In the genomic region with DNA sequence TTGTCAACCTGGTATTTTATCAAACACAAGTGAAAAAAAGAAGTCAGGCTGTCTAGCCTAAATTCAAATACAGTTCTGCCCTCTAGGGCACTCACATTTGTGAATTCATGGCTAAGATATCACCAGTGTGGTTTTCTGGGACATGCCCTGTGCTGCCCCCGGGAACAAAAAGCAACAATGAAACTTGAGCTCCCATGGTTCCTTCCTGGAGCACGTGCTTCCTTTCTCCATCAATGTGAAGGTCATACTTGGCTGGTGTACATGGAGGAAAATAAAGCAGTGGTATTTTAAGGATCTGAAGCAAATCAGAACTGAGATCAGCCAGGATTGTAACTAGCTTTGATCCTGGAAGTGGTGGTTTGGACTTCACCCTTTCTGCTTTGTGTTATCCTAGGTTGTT, we compare ENCODE assay signal across 29 cellular contexts.
A peak's percentile ranks its signal among the peaks of the same experiment; 100 is the strongest.
DNase-seq lines count a peak whose midpoint lies in the region; ATAC-seq, FAIRE-seq and TF ChIP-seq lines count a peak whose summit lies in the region.
"Had no signal": no experiment of that assay in that cellular context is flagged by ENCODE, and none has a peak within 500 bp of the region (broad histone marks: within the 10 kb centered on the region; RNA-seq: fewer than 3 reads in every experiment).

No MANE protein-coding gene starts in this region.

- no CpG with 5 or more reads among the region's 2 CpGs for WGBS in IMR-90 (ENCODE audit: extremely low coverage in 2 of 2, insufficient read length in 1 of 2), 2 experiments
- WGBS in spleen, 5 donors: 13 to 32% (median 28%) methylated on average over 2 of the region's 2 CpGs

- no peak overlapping the region for H3K23ac ChIP-seq in IMR-90 (ENCODE audit: low read depth, low read length)

- in situ Hi-C loops in IMR-90 (cut with MboI; ENCODE audit: low sequenced_read_pairs): no loop called here

- no peaks in the 10 kb centered on the region for H3K27me3 ChIP-seq in IMR-90 (ENCODE audit: control insufficient read depth, insufficient read depth, low read length)
- no peaks in the 10 kb centered on the region for H3K27me3 ChIP-seq in astrocyte (ENCODE audit: insufficient read depth, low read length)
- no peaks in the 10 kb centered on the region for H3K27me3 ChIP-seq in osteoblast (ENCODE audit: insufficient read depth, low read length)
- H3K27me3 ChIP-seq in spleen (replicated peaks in 1 of 7): peaks cover 0 to 6% (median 0%) of the 10 kb centered on the region in 7 donors
- H3K27me3 ChIP-seq: neutrophil, upper lobe of right lung had no signal

- H4K8ac ChIP-seq in IMR-90 (ENCODE audit: low read depth in 2 of 2, low read length in 2 of 2): peak overlapping the region; percentile 7 to 8; a peak in 1 of 4 replicates

- no peak overlapping the region for H2AK5ac ChIP-seq in IMR-90 (ENCODE audit: low read depth, low read length)

- H3K18ac ChIP-seq in IMR-90 (ENCODE audit: low read depth, low read length): peak overlapping the region; percentile 30; the same call in 1 of the 2 replicates

- 0 out of 3 replicates have a peak overlapping the region, but pooled peaks have one; percentile 22 for H2BK15ac ChIP-seq in IMR-90 (ENCODE audit: low read depth, low read length)

- no peak overlapping the region for H2AK9ac ChIP-seq in IMR-90 (replicated peaks; ENCODE audit: low read depth, low read length, poor library complexity)

- no peak overlapping the region for H4K91ac ChIP-seq in IMR-90 (ENCODE audit: insufficient read depth, low read depth, low read length)

- FAIRE-seq in astrocyte (lab: Jason Lieb, UNC): no peak
- FAIRE-seq: frontal cortex, GM12878, small intestine had no signal

- no peak overlapping the region for H2BK20ac ChIP-seq in IMR-90 (ENCODE audit: low read depth, low read length)

- H3K79me2 ChIP-seq in astrocyte (ENCODE audit: insufficient read depth, low read length) (no peaks in the 10 kb centered on the region), osteoblast (ENCODE audit: insufficient read depth, low read length) (no peaks in the 10 kb centered on the region)

- H3K9ac ChIP-seq in IMR-90 (ENCODE audit: low read depth, low read length): no peak overlapping the region
- H3K9ac ChIP-seq in astrocyte (ENCODE audit: low read length): no peak overlapping the region
- H3K9ac ChIP-seq: KMS-11 had no signal

- no peak for TF ChIP-seq POLR2A in IMR-90 (IDR thresholded peaks at IDR 0.05; ENCODE audit: low read depth, low read length)
- no peak for TF ChIP-seq POLR2A in spleen (IDR thresholded peaks at IDR 0.05)

- CTCF ChIA-PET in IMR-90 (lab: Yijun Ruan, JAX): no interaction called here

- H3K4me2 ChIP-seq in IMR-90 (ENCODE audit: low read depth, low read length) (no peak overlapping the region), astrocyte (ENCODE audit: low read length) (no peak overlapping the region), osteoblast (ENCODE audit: insufficient read depth, low read length) (no peak overlapping the region)
- H3K4me2 ChIP-seq: KMS-11 had no signal

- H3K4me1 ChIP-seq in IMR-90 (ENCODE audit: control insufficient read depth, insufficient read depth, low read length) (peaks cover 2% of the 10 kb centered on the region; the same call in 1 of the 2 replicates), astrocyte (ENCODE audit: insufficient read depth, low read length) (no peaks in the 10 kb centered on the region), osteoblast (ENCODE audit: insufficient read depth, low read length) (no peaks in the 10 kb centered on the region), spleen (no peaks in the 10 kb centered on the region)
- H3K4me1 ChIP-seq: Caco-2, upper lobe of right lung had no signal

- H3K9me3 Mint-ChIP-seq in astrocyte (ENCODE audit: unreplicated experiment): peaks cover 14% of the 10 kb centered on the region
- H3K9me3 Mint-ChIP-seq: activated naive CD4-positive, alpha-beta T cell treated with anti-CD3 and anti-CD28 coated beads, Interleukin-2, amount 50 U/mL, for 24 hours had no signal

- H4K5ac ChIP-seq in IMR-90 (ENCODE audit: low read depth, low read length): peak overlapping the region; percentile 3; the same call in 1 of the 2 replicates

- 0 out of 2 replicates have a peak overlapping the region, but pooled peaks have one; percentile 0 for H3K14ac ChIP-seq in IMR-90 (replicated peaks; ENCODE audit: low read depth, low read length)

- peaks cover 2% of the 10 kb centered on the region for H3K36me3 Mint-ChIP-seq in astrocyte (ENCODE audit: low read depth, unreplicated experiment)

- POLR2A ChIA-PET in IMR-90 (lab: Charles Lee; ENCODE audit: unreplicated experiment): no interaction called here

- no peaks in the 10 kb centered on the region for H3K9me1 ChIP-seq in IMR-90 (ENCODE audit: insufficient read depth, low read length)

- H3K4ac ChIP-seq in IMR-90 (ENCODE audit: low read depth, low read length): no peak overlapping the region

- no peaks in the 10 kb centered on the region for H3K4me1 Mint-ChIP-seq in astrocyte (ENCODE audit: low read depth, unreplicated experiment)
- H3K4me1 Mint-ChIP-seq: activated B cell treated with CpG ODN at 0.5 μM for 24 hours; activated naive CD4-positive, alpha-beta T cell treated with anti-CD3 and anti-CD28 coated beads, Interleukin-2, amount 50 U/mL, for 24 hours; H9 had no signal

- peaks cover 3% of the 10 kb centered on the region for H3K27me3 Mint-ChIP-seq in astrocyte (ENCODE audit: low read depth, unreplicated experiment)

- no peak overlapping the region for H2BK5ac ChIP-seq in IMR-90 (ENCODE audit: low read depth, low read length, poor library complexity, severe bottlenecking)

- no peak overlapping the region for H3K4me3 ChIP-seq in IMR-90 (ENCODE audit: insufficient read depth, low read depth, low read length)
- H3K4me3 ChIP-seq in astrocyte (ENCODE audit: insufficient read depth, low read depth, low read length): no peak overlapping the region
- no peak overlapping the region for H3K4me3 ChIP-seq in osteoblast (ENCODE audit: insufficient read depth, low read length)
- no peak overlapping the region for H3K4me3 ChIP-seq in spleen
- H3K4me3 ChIP-seq: GM12878, upper lobe of right lung had no signal

- TF ChIP-seq RAD21 in IMR-90 (IDR thresholded peaks at IDR 0.05; ENCODE audit: low read length): no peak

- H3K27ac Mint-ChIP-seq in astrocyte (ENCODE audit: unreplicated experiment): no peak overlapping the region
- H3K27ac Mint-ChIP-seq: activated B cell treated with CpG ODN at 0.5 μM for 24 hours; activated naive CD4-positive, alpha-beta T cell treated with anti-CD3 and anti-CD28 coated beads, Interleukin-2, amount 50 U/mL, for 24 hours; H9; memory B cell had no signal

- DNase-seq in IMR-90 (peak; percentile 31), astrocyte (ENCODE audit: low read depth) (peak; percentile 17), fibroblast of peridontal ligament (ENCODE audit: extremely low read depth) (peak; percentile 70), osteoblast (ENCODE audit: insufficient read length, low spot score, missing footprints) (no peak), GF-D8 (lab: John Stamatoyannopoulos, UW) (no peak), T-helper 2 cell (no peak), spleen (no peak)
- DNase-seq: activated B cell treated with CpG ODN at 0.5 μM for 24 hours; activated CD4-positive, alpha-beta T cell treated with anti-CD3 and anti-CD28 coated beads, Interleukin-2, amount 50 U/mL, for 4 hours; anterior cingulate cortex; Caco-2; cerebellar nuclear complex; DMS79 treated with DMSO at 0.1 percent for 48 hours; H9; MV-4-11; NCI-H2227 treated with DMSO at 0.1 percent for 48 hours; OCI-M1; small intestine; stimulated activated CD4-positive, alpha-beta T cell treated with anti-CD3 and anti-CD28 coated beads, Interleukin-2, amount 100 ng/mL, for 24 hours; upper lobe of right lung had no signal

- intact Hi-C loops in IMR-90 (cut with micrococcal nuclease): no loop called here
- intact Hi-C loops in spleen (cut with DNase I; ENCODE audit: low total_unique reads): no loop called here

- no TSS peak for BruUV-seq in IMR-90 (replicated peaks; lab: Mats Ljungman, UMichigan)

- H3K4me3 Mint-ChIP-seq in astrocyte (ENCODE audit: unreplicated experiment): no peak overlapping the region
- H3K4me3 Mint-ChIP-seq: activated B cell treated with CpG ODN at 0.5 μM for 24 hours; activated naive CD4-positive, alpha-beta T cell treated with anti-CD3 and anti-CD28 coated beads, Interleukin-2, amount 50 U/mL, for 24 hours; H9; memory B cell had no signal

- no peak overlapping the region for H3K27ac ChIP-seq in IMR-90 (ENCODE audit: insufficient read depth, low read length)
- no peak overlapping the region for H3K27ac ChIP-seq in astrocyte (ENCODE audit: low read depth, low read length)
- no peak overlapping the region for H3K27ac ChIP-seq in osteoblast (ENCODE audit: low read depth, low read length)
- H3K27ac ChIP-seq in spleen: peak overlapping the region in 1 of 8 donors; percentile 1
- H3K27ac ChIP-seq: epithelial cell of prostate, KMS-11, neutrophil, upper lobe of right lung had no signal

- dilution Hi-C loops in IMR-90 (cut with HindIII; ENCODE audit: low sequenced_read_pairs, unreplicated experiment): no loop called here

- TF ChIP-seq CTCF in IMR-90 (conservative IDR thresholded peaks at IDR 0.05; ENCODE audit: low read depth, low read length): no peak
- TF ChIP-seq CTCF in astrocyte (IDR thresholded peaks at IDR 0.05; ENCODE audit: insufficient read depth, low read depth, low read length): no peak
- no peak for TF ChIP-seq CTCF in osteoblast (IDR thresholded peaks at IDR 0.05; ENCODE audit: extremely low read depth, low read depth, low read length)
- TF ChIP-seq CTCF in spleen (IDR thresholded peaks at IDR 0.05 in 8 of 11, conservative IDR thresholded peaks at IDR 0.05 in 3 of 11): no peak

- H3K56ac ChIP-seq in IMR-90 (ENCODE audit: extremely low read depth, insufficient read depth, low read length): no peak overlapping the region

- H3K36me3 ChIP-seq in IMR-90 (ENCODE audit: control insufficient read depth, insufficient read depth, low read length): no peaks in the 10 kb centered on the region
- no peaks in the 10 kb centered on the region for H3K36me3 ChIP-seq in astrocyte (ENCODE audit: insufficient read depth, low read length)
- H3K36me3 ChIP-seq in osteoblast (ENCODE audit: insufficient read depth, low read length): no peaks in the 10 kb centered on the region
- H3K36me3 ChIP-seq in spleen: no peaks in the 10 kb centered on the region
- H3K36me3 ChIP-seq: neutrophil, upper lobe of right lung had no signal

- H3K9me3 ChIP-seq in IMR-90 (ENCODE audit: control insufficient read depth, insufficient read depth, low read length) (no peaks in the 10 kb centered on the region), astrocyte (ENCODE audit: insufficient read depth, low read depth, low read length) (no peaks in the 10 kb centered on the region), osteoblast (ENCODE audit: low read depth, low read length) (no peaks in the 10 kb centered on the region), spleen (peaks cover 0 to 17% (median 0%) of the 10 kb centered on the region in 8 donors)
- H3K9me3 ChIP-seq: neutrophil, upper lobe of right lung had no signal

- H2BK120ac ChIP-seq in IMR-90 (ENCODE audit: low read depth, low read length): no peak overlapping the region; the same call in 1 of the 2 replicates

- H4K20me1 ChIP-seq in IMR-90 (ENCODE audit: insufficient read depth, low read length) (no peaks in the 10 kb centered on the region), astrocyte (ENCODE audit: insufficient read depth, low read length) (no peaks in the 10 kb centered on the region), osteoblast (ENCODE audit: insufficient read depth, low read length) (no peaks in the 10 kb centered on the region)

- H2AFZ ChIP-seq in IMR-90 (replicated peaks; ENCODE audit: low read length, poor library complexity) (peak overlapping the region; percentile 15), astrocyte (ENCODE audit: low read depth, low read length) (no peak overlapping the region), osteoblast (ENCODE audit: low read length) (peak overlapping the region; percentile 54)

- H3K79me1 ChIP-seq in IMR-90 (ENCODE audit: low read depth in 1 of 2, low read length in 2 of 2): no peaks in the 10 kb centered on the region

- ATAC-seq in IMR-90 (ENCODE audit: low read depth) (peak; percentile 35; the same call in 1 of the 2 replicates), GM21825 (IDR thresholded peaks at IDR 0.05; ENCODE audit: unreplicated experiment) (no peak)
- ATAC-seq: GM12878, Right ventricle myocardium inferior, upper lobe of right lung had no signal

Comparison
In these comparisons a context has a peak if more than half of its experiments do, and no peak if none do; other contexts are left out.
1. DNase-seq: peak in IMR-90 (single experiment), astrocyte (single experiment) and fibroblast of peridontal ligament (single experiment); none in osteoblast (single experiment), GF-D8 (single experiment), T-helper 2 cell (0 of 5) and spleen (single experiment).